14 cellular contexts compared by ENCODE assay signal in genomic region chr15:90104551-90104950, GRCh38. TPM values are rescaled to one million over a fixed set of nuclear protein-coding genes. Genes with fewer than 3 reads are reported as not detected.
A peak's percentile ranks its signal among the peaks of the same experiment; 100 is the strongest.
DNase-seq lines count a peak whose midpoint lies in the region; ATAC-seq and TF ChIP-seq lines count a peak whose summit lies in the region.
"Had no signal": no experiment of that assay in that cellular context is flagged by ENCODE, and none has a peak within 500 bp of the region (broad histone marks: within the 10 kb centered on the region; RNA-seq: fewer than 3 reads in every experiment).

No MANE protein-coding gene starts in this region.

- H3K4me1 ChIP-seq in right lobe of liver (peaks cover 0 to 44% (median 14%) of the 10 kb centered on the region in 4 donors), spleen (peaks cover 13 to 34% (median 28%) of the 10 kb centered on the region in 6 donors)

- DNase-seq in NCI-H748 (lab: John Stamatoyannopoulos, UW; ENCODE audit: unreplicated experiment) (peak; percentile 15), NCI-H748 treated with DMSO at 0.1 percent for 48 hours (lab: John Stamatoyannopoulos, UW) (no peak), right lobe of liver (peak; percentile 72 to 84 (median 73)), spleen (peak; percentile 51), NCI-H1105 (lab: John Stamatoyannopoulos, UW) (no peak), NCI-H1694 (lab: John Stamatoyannopoulos, UW) (no peak)
- DNase-seq: activated naive CD4-positive, alpha-beta T cell treated with anti-CD3 and anti-CD28 coated beads for 36 hours; CD8-positive, alpha-beta T cell; Kasumi-1; NCI-H1436 treated with DMSO at 0.1 percent for 48 hours; NCI-H526; T-helper 1 cell had no signal

- H3K36me3 ChIP-seq in right lobe of liver (no peaks in the 10 kb centered on the region), spleen (no peaks in the 10 kb centered on the region)

- no peaks in the 10 kb centered on the region for H3K9me3 Mint-ChIP-seq in brain
- H3K9me3 Mint-ChIP-seq: activated naive CD4-positive, alpha-beta T cell treated with anti-CD3 and anti-CD28 coated beads for 36 hours; CD8-positive, alpha-beta T cell had no signal

- H3K27ac ChIP-seq in right lobe of liver (peak overlapping the region; percentile 92 to 100 (median 98)), spleen (no peak overlapping the region)

- H3K27me3 Mint-ChIP-seq in brain: peaks cover 9% of the 10 kb centered on the region

- H3K4me3 ChIP-seq in right lobe of liver (no peak overlapping the region), spleen (no peak overlapping the region)

- intact Hi-C loops in right lobe of liver (cut with DNase I): no loop called here
- intact Hi-C loops in spleen (cut with DNase I; ENCODE audit: low total_unique reads): no loop called here

- H3K9me3 ChIP-seq in right lobe of liver (no peaks in the 10 kb centered on the region), spleen (no peaks in the 10 kb centered on the region)

- TF ChIP-seq CTCF in brain (conservative IDR thresholded peaks at IDR 0.05) (no peak), right lobe of liver (IDR thresholded peaks at IDR 0.05) (no peak), spleen (IDR thresholded peaks at IDR 0.05 in 8 of 11, conservative IDR thresholded peaks at IDR 0.05 in 3 of 11) (no peak)

- H3K27me3 ChIP-seq in right lobe of liver (no peaks in the 10 kb centered on the region), spleen (replicated peaks in 1 of 7) (no peaks in the 10 kb centered on the region)

- no peaks in the 10 kb centered on the region for H3K36me3 Mint-ChIP-seq in brain

- H3K4me1 Mint-ChIP-seq in brain: peaks cover 47% of the 10 kb centered on the region

- peak overlapping the region in 2 of 5 experiments; percentile 31 to 85 for H3K27ac Mint-ChIP-seq in brain
- H3K27ac Mint-ChIP-seq: activated naive CD4-positive, alpha-beta T cell treated with anti-CD3 and anti-CD28 coated beads for 36 hours; CD8-positive, alpha-beta T cell had no signal

- H3K4me3 Mint-ChIP-seq in brain: peak overlapping the region in 3 of 5 experiments; percentile 27 to 89 (median 45)
- H3K4me3 Mint-ChIP-seq: activated naive CD4-positive, alpha-beta T cell treated with anti-CD3 and anti-CD28 coated beads for 36 hours had no signal

- TF ChIP-seq POLR2A in right lobe of liver (IDR thresholded peaks at IDR 0.05) (peak; percentile 29), spleen (IDR thresholded peaks at IDR 0.05) (no peak)

- ATAC-seq in right lobe of liver (peak; percentile 25 to 56 (median 32)), HG03159 (IDR thresholded peaks at IDR 0.05; ENCODE audit: unreplicated experiment) (no peak)
- ATAC-seq: CD8-positive, alpha-beta T cell had no signal

- WGBS in right lobe of liver (ENCODE audit: insufficient coverage, low coverage, low lambda C conversion rate, missing lambda C conversion rate): no CpG with 5 or more reads among the region's 4 CpGs
- 82 to 92% (median 85%) methylated on average over 4 of the region's 4 CpGs for WGBS in spleen, 5 donors

RNA-seq across cellular contexts. Expression of gene IDH2, which starts 2.3 kb away (rescaled TPM):
- polyA plus RNA-seq in brain (ENCODE audit: insufficient read depth, low read depth, low replicate concordance) (209 TPM), spleen (10 to 100 TPM; 36.4 to 57.8 (median 53.5) TPM)
- total RNA-seq in right lobe of liver (100 to 1,000 TPM; 115 to 371 (median 261) TPM), spleen (10 to 100 TPM; 42.8 to 70.9 (median 52.5) TPM)

Comparison
In these comparisons a context has a peak if more than half of its experiments do, and no peak if none do; other contexts are left out.
1. DNase-seq: peak in NCI-H748 (single experiment), right lobe of liver (3 of 3) and spleen (single experiment); none in NCI-H748 treated with DMSO at 0.1 percent for 48 hours (single experiment), NCI-H1105 (single experiment) and NCI-H1694 (single experiment).
2. H3K27ac ChIP-seq: peak in right lobe of liver (3 of 3); none in spleen (0 of 8).